9 cellular contexts compared by ENCODE assay signal in the genomic region with DNA sequence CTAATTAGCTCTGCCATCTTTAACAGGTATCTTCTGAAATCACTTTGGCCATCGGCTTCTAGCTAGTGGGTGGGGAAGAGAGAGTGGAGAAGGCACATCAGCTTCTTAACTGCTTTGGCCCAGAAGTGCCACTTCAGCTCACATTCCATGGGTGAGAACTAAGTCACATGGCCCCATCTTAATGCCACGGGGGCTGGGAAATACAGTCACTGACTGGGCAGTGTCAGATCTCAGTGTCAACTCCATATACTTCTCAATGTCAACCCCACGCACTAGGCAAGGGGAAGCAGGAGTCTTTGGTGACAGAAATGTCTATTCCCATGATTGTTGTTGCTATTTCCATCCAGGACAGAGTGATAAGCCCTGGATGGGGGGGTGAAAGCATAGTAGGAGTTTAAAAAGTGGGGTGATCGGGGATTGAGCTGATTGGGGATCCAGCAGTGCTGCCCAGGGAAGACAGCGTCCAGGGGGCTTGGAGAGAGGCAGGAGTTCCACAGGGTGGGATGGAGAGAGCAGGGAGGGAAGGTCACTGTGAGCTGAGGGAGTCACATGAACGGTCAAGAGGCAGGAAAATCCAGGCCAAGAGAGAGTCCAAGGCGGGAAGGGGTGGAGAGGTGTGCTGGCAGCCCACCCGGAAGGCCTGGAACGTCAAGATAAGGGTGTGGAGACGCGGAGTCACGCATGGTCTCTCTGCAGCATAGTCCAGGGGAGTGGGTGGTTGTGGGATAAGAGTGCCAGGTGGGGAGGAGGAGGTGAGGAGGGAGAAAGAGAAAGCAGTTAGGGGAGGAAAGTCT. TPM values are rescaled to one million over a fixed set of nuclear protein-coding genes. Genes with fewer than 3 reads are reported as not detected.
A peak's percentile ranks its signal among the peaks of the same experiment; 100 is the strongest.
DNase-seq lines count a peak whose midpoint lies in the region; ATAC-seq, FAIRE-seq and TF ChIP-seq lines count a peak whose summit lies in the region.
"Had no signal": no experiment of that assay in that cellular context is flagged by ENCODE, and none has a peak within 500 bp of the region (broad histone marks: within the 10 kb centered on the region; RNA-seq: fewer than 3 reads in every experiment).

No MANE protein-coding gene starts in this region.

- H3K79me2 ChIP-seq in keratinocyte (ENCODE audit: control insufficient read depth, insufficient read depth, low read length) (no peaks in the 10 kb centered on the region), smooth muscle cell (ENCODE audit: low read depth) (no peaks in the 10 kb centered on the region)

- H3K36me3 Mint-ChIP-seq in HFFc6 (ENCODE audit: low read depth): no peaks in the 10 kb centered on the region

- H3K9me3 ChIP-seq in keratinocyte (ENCODE audit: control insufficient read depth, low read depth, low read length) (no peaks in the 10 kb centered on the region), smooth muscle cell (replicated peaks; ENCODE audit: low read depth) (no peaks in the 10 kb centered on the region)

- no peak for DNase-seq in HFFc6
- DNase-seq in keratinocyte (ENCODE audit: low read depth, low spot score): no peak
- DNase-seq in smooth muscle cell (lab: John Stamatoyannopoulos, UW; ENCODE audit: unreplicated experiment): no peak
- no peak for DNase-seq in stimulated activated CD4-positive, alpha-beta T cell treated with anti-CD3 and anti-CD28 coated beads, Interleukin-15, amount 100 ng/mL, for 24 hours
- no peak for DNase-seq in effector CD4-positive, alpha-beta T cell
- DNase-seq: activated CD4-positive, alpha-beta T cell treated with anti-CD3 and anti-CD28 coated beads, Interleukin-2, amount 50 U/mL, for 48 hours had no signal

- H3K4me1 Mint-ChIP-seq in HFFc6 (ENCODE audit: low read depth): peaks cover 68% of the 10 kb centered on the region

- dilution Hi-C loops in keratinocyte (cut with MboI; ENCODE audit: extremely low pct_ligation_motif_present, low sequenced_read_pairs): no loop called here

- no peak for TF ChIP-seq CTCF in HFFc6 (IDR thresholded peaks at IDR 0.05)
- no peak for TF ChIP-seq CTCF in keratinocyte (optimal IDR thresholded peaks at IDR 0.05 in 1 of 3, IDR thresholded peaks at IDR 0.05 in 1 of 3, conservative IDR thresholded peaks at IDR 0.05 in 1 of 3; ENCODE audit: extremely low read depth in 1 of 3, insufficient read depth in 2 of 3, low read length in 3 of 3)
- TF ChIP-seq CTCF in smooth muscle cell (IDR thresholded peaks at IDR 0.05; ENCODE audit: borderline replicate concordance, insufficient read depth, poor library complexity, severe bottlenecking): no peak

- H3K9ac ChIP-seq in keratinocyte (ENCODE audit: control insufficient read depth, extremely low read depth, insufficient read depth, low read length): peak overlapping the region; percentile 18
- peak overlapping the region; percentile 32 for H3K9ac ChIP-seq in smooth muscle cell (ENCODE audit: low read depth)

- no peaks in the 10 kb centered on the region for H4K20me1 ChIP-seq in keratinocyte (ENCODE audit: control insufficient read depth, extremely low read depth, insufficient read depth, low read length)
- no peaks in the 10 kb centered on the region for H4K20me1 ChIP-seq in smooth muscle cell (ENCODE audit: low read depth)

- no peak for FAIRE-seq in keratinocyte (lab: Jason Lieb, UNC)

- H3K36me3 ChIP-seq in keratinocyte (ENCODE audit: control insufficient read depth in 2 of 2, extremely low read depth in 1 of 2, insufficient read depth in 2 of 2, low read length in 2 of 2): no peaks in the 10 kb centered on the region
- H3K36me3 ChIP-seq in smooth muscle cell (ENCODE audit: low read depth): no peaks in the 10 kb centered on the region

- H3F3A ChIP-seq in smooth muscle cell (ENCODE audit: low read depth): peaks cover 6% of the 10 kb centered on the region

- H3K9me3 Mint-ChIP-seq in HFFc6: no peaks in the 10 kb centered on the region

- WGBS in smooth muscle cell (ENCODE audit: low lambda C conversion rate): 56% methylated on average over 12 of the region's 12 CpGs

- no peak overlapping the region for H2AFZ ChIP-seq in keratinocyte (ENCODE audit: control insufficient read depth, low read length)
- H2AFZ ChIP-seq in smooth muscle cell (ENCODE audit: low read depth): peak overlapping the region; percentile 52

- peaks cover 2% of the 10 kb centered on the region for H3K27me3 Mint-ChIP-seq in HFFc6 (ENCODE audit: insufficient read depth)

- no peaks in the 10 kb centered on the region for H3K9me1 ChIP-seq in keratinocyte (ENCODE audit: control insufficient read depth, extremely low read depth, insufficient read depth, low read length)

- H3K4me3 ChIP-seq in keratinocyte (ENCODE audit: control insufficient read depth in 2 of 3, extremely low read depth in 1 of 3, insufficient read depth in 2 of 3, low read depth in 1 of 3, low read length in 3 of 3): no peak overlapping the region
- no peak overlapping the region for H3K4me3 ChIP-seq in smooth muscle cell

- 0 out of 2 replicates have a peak overlapping the region, but pooled peaks have one; percentile 25 for H3K4me3 Mint-ChIP-seq in HFFc6

- H3K27ac ChIP-seq in angular gyrus (ENCODE audit: low read depth, low read length) (peak overlapping the region; percentile 72), keratinocyte (ENCODE audit: control insufficient read depth, insufficient read depth, low read length) (no peak overlapping the region), smooth muscle cell (ENCODE audit: low read depth) (peak overlapping the region; percentile 70)

- H3K4me2 ChIP-seq in keratinocyte (ENCODE audit: control insufficient read depth, extremely low read depth, insufficient read depth, low read depth, low read length): peak overlapping the region; percentile 57
- H3K4me2 ChIP-seq in smooth muscle cell: peak overlapping the region; percentile 25

- H3K27me3 ChIP-seq in keratinocyte (ENCODE audit: control insufficient read depth, extremely low read depth, insufficient read depth, low read length) (no peaks in the 10 kb centered on the region), smooth muscle cell (ENCODE audit: low read depth) (no peaks in the 10 kb centered on the region)

- H3K27ac Mint-ChIP-seq in HFFc6: peak overlapping the region; percentile 55

- H3K4me1 ChIP-seq in keratinocyte (ENCODE audit: control insufficient read depth, extremely low read depth, insufficient read depth, low read length) (peaks cover 63% of the 10 kb centered on the region), smooth muscle cell (ENCODE audit: low read depth) (no peaks in the 10 kb centered on the region)

- ATAC-seq in HG03520 (IDR thresholded peaks at IDR 0.05; ENCODE audit: unreplicated experiment): no peak
- ATAC-seq in HG03378 (IDR thresholded peaks at IDR 0.05; ENCODE audit: unreplicated experiment): no peak

RNA-seq across cellular contexts. Expression of a gene that starts 29.2 kb away (rescaled TPM):
- total RNA-seq in HFFc6 (2021; fragmentation: NEBNext Ultra II Directional; extraction: Animal tissue kit (Norgen Biotek cat#: 25700)): not detected
- polyA plus RNA-seq in keratinocyte (0.06 to 0.63 TPM (median 0.16 TPM) in 3 replicates), smooth muscle cell (not detected in 2 replicates)
- not detected for polyA plus RNA-seq in keratinocyte (2011; ENCODE audit: low read depth)
- polyA plus RNA-seq in keratinocyte (2011; cell fraction: cytosol; rRNA removed): 0.04 TPM in 1 of 2 replicates, not detected in the other
- 0.31 TPM in 1 of 2 replicates, not detected in the other for polyA plus RNA-seq in keratinocyte (2011; cell fraction: nucleus; rRNA removed)
- polyA plus RNA-seq in keratinocyte (2012; ENCODE audit: low replicate concordance): 0.05 and 0.16 TPM in 2 replicates
- 0.33 TPM in 1 of 3 replicates, not detected in the others for polyA minus RNA-seq in keratinocyte
- polyA minus RNA-seq in keratinocyte (2011; cell fraction: cytosol; rRNA and poly(A)+ RNA removed): not detected
- polyA minus RNA-seq in keratinocyte (2011; cell fraction: nucleus; rRNA and poly(A)+ RNA removed): not detected in 2 replicates
- total RNA-seq in smooth muscle cell: not detected in 2 replicates

RNA-seq across cellular contexts. Expression of a gene that starts 34.7 kb away (rescaled TPM):
- total RNA-seq in HFFc6 (2021; fragmentation: NEBNext Ultra II Directional; extraction: Animal tissue kit (Norgen Biotek cat#: 25700)): under 1 TPM in 1 of 6 experiments, not detected in 5; 0.17 TPM
- polyA plus RNA-seq in keratinocyte (129 to 171 TPM (median 160 TPM) in 3 replicates), smooth muscle cell (0.13 and 3.3 TPM in 2 replicates)
- 182 TPM for polyA plus RNA-seq in keratinocyte (2011; ENCODE audit: low read depth)
- polyA plus RNA-seq in keratinocyte (2011; cell fraction: cytosol; rRNA removed): 162 and 255 TPM in 2 replicates
- 758 and 1,104 TPM in 2 replicates for polyA plus RNA-seq in keratinocyte (2011; cell fraction: nucleus; rRNA removed)
- polyA plus RNA-seq in keratinocyte (2012; ENCODE audit: low replicate concordance): 221 and 630 TPM in 2 replicates
- 229 to 1,669 TPM (median 398 TPM) in 3 replicates for polyA minus RNA-seq in keratinocyte
- 367 TPM for polyA minus RNA-seq in keratinocyte (2011; cell fraction: cytosol; rRNA and poly(A)+ RNA removed)
- 523 and 706 TPM in 2 replicates for polyA minus RNA-seq in keratinocyte (2011; cell fraction: nucleus; rRNA and poly(A)+ RNA removed)
- 0.63 and 1.2 TPM in 2 replicates for total RNA-seq in smooth muscle cell
